Comparison of ENCODE assay signal across 18 cellular contexts in the genomic region with DNA sequence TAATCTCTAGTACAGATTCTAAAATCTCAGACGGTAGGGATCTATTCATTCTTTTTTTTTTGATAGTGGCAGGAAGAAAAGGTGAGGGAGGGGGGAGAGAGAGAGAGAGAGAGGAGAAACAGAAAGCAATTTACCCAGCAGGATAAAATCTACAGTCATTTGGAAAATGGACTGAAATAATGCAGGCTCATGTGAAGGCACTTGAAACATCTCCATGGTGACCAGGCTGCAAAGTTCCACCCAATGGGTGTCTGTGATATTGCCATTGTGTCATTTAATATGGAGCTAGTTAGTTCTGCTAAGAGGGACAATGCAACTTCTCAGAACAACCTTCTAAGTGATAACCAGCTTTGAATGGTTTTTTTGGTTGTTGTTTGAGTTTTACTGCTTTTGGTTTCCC.
DNase-seq lines count a peak whose midpoint lies in the region; ATAC-seq and TF ChIP-seq lines count a peak whose summit lies in the region.
"Had no signal": no experiment of that assay in that cellular context is flagged by ENCODE, and none has a peak within 500 bp of the region (broad histone marks: within the 10 kb centered on the region; RNA-seq: fewer than 3 reads in every experiment).

No MANE protein-coding gene starts in this region.

- no peaks in the 10 kb centered on the region for H3K9me2 ChIP-seq in MM.1S (replicated peaks; ENCODE audit: insufficient read depth, low read length)

- ATAC-seq in GM21723 (IDR thresholded peaks at IDR 0.05; ENCODE audit: unreplicated experiment) = peak; percentile 85
- ATAC-seq: A549; CD8-positive, alpha-beta T cell; esophagus mucosa; heart left ventricle had no signal

- peak; percentile 60 for DNase-seq in activated CD4-positive, alpha-beta T cell treated with anti-CD3 and anti-CD28 coated beads, Interleukin-2, amount 10 ng/mL, durations not matched to agents 24 days and 14 days
- no peak for DNase-seq in activated CD4-positive, alpha-beta T cell treated with anti-CD3 and anti-CD28 coated beads, Interleukin-2, amount 50 U/mL, for 4 hours
- DNase-seq in MM.1S (peak; percentile 35), neuronal stem cell (ENCODE audit: low spot score) (no peak), caudate nucleus (lab: John Stamatoyannopoulos, UW) (no peak), Kasumi-1 (lab: John Stamatoyannopoulos, UW) (no peak), progenitor cell of endocrine pancreas (ENCODE audit: low spot score, unreplicated experiment) (no peak)
- DNase-seq: activated T-cell treated with anti-CD3 and anti-CD28 coated beads, Interleukin-2, amount 50 U/mL, for 72 hours; amygdala; CD8-positive, alpha-beta T cell; heart left ventricle; NCI-H226; stimulated activated CD4-positive, alpha-beta T cell treated with anti-CD3 and anti-CD28 coated beads, Interleukin-12 subunit alpha, Interleukin-12 subunit beta, amount 100 ng/mL, for 4 hours; substantia nigra had no signal

- H2BK15ac ChIP-seq in neuronal stem cell (ENCODE audit: low read length) = no peak overlapping the region

- H3K4me2 ChIP-seq in MM.1S (ENCODE audit: low read depth, low read length) (peak overlapping the region; percentile 46), neuronal stem cell (ENCODE audit: insufficient read depth, low read length, poor library complexity, severe bottlenecking) (no peak overlapping the region)
- H3K4me2 ChIP-seq: A549 had no signal

- TF ChIP-seq CTCF in MM.1S (IDR thresholded peaks at IDR 0.05; ENCODE audit: low read length) = no peak
- TF ChIP-seq CTCF in progenitor cell of endocrine pancreas (IDR thresholded peaks at IDR 0.05; ENCODE audit: unreplicated experiment) = no peak

- no peak overlapping the region for H3K4me3 Mint-ChIP-seq in activated CD4-positive, alpha-beta T cell treated with anti-CD3 and anti-CD28 coated beads, Interleukin-2, amount 10 ng/mL, durations not matched to agents 24 days and 14 days
- no peak overlapping the region for H3K4me3 Mint-ChIP-seq in progenitor cell of endocrine pancreas (ENCODE audit: low read depth)
- H3K4me3 Mint-ChIP-seq: activated T-cell treated with anti-CD3 and anti-CD28 coated beads, Interleukin-2, amount 50 U/mL, for 72 hours; CD8-positive, alpha-beta T cell had no signal

- H3K4me1 ChIP-seq in MM.1S (ENCODE audit: low read length) = no peaks in the 10 kb centered on the region
- H3K4me1 ChIP-seq in neuronal stem cell (ENCODE audit: control insufficient read depth in 2 of 2, insufficient read depth in 1 of 2, low read depth in 1 of 2, low read length in 2 of 2) = no peaks in the 10 kb centered on the region
- H3K4me1 ChIP-seq: A549, heart left ventricle, parathyroid adenoma had no signal

- no peak overlapping the region for H4K91ac ChIP-seq in neuronal stem cell (ENCODE audit: low read depth, low read length, poor library complexity)

- H3K9me3 ChIP-seq in MM.1S (replicated peaks; ENCODE audit: insufficient read depth, low read length) = no peaks in the 10 kb centered on the region
- H3K9me3 ChIP-seq in neuronal stem cell (replicated peaks in 1 of 2; ENCODE audit: control insufficient read depth in 2 of 2, insufficient read depth in 1 of 2, low read depth in 1 of 2, low read length in 2 of 2) = no peaks in the 10 kb centered on the region
- H3K9me3 ChIP-seq: A549 had no signal

- no peaks in the 10 kb centered on the region for H3F3A ChIP-seq in MM.1S (ENCODE audit: insufficient read depth, low read length)

- no peak overlapping the region for H3K18ac ChIP-seq in neuronal stem cell (ENCODE audit: low read length)

- no peaks in the 10 kb centered on the region for H3K36me3 Mint-ChIP-seq in activated CD4-positive, alpha-beta T cell treated with anti-CD3 and anti-CD28 coated beads, Interleukin-2, amount 10 ng/mL, durations not matched to agents 24 days and 14 days (ENCODE audit: low read depth)
- no peaks in the 10 kb centered on the region for H3K36me3 Mint-ChIP-seq in progenitor cell of endocrine pancreas (ENCODE audit: insufficient read depth)
- H3K36me3 Mint-ChIP-seq: CD8-positive, alpha-beta T cell had no signal

- no peaks in the 10 kb centered on the region for H3K79me1 ChIP-seq in neuronal stem cell (ENCODE audit: low read depth, low read length)

- H3K27ac ChIP-seq in MM.1S (ENCODE audit: low read length) (no peak overlapping the region), neuronal stem cell (replicated peaks; ENCODE audit: low read length) (no peak overlapping the region), caudate nucleus (ENCODE audit: low read depth, low read length) (no peak overlapping the region)
- H3K27ac ChIP-seq: A549, heart left ventricle, parathyroid adenoma had no signal

- H3K4me1 Mint-ChIP-seq in activated CD4-positive, alpha-beta T cell treated with anti-CD3 and anti-CD28 coated beads, Interleukin-2, amount 10 ng/mL, durations not matched to agents 24 days and 14 days = peaks cover 3% of the 10 kb centered on the region
- H3K4me1 Mint-ChIP-seq in progenitor cell of endocrine pancreas (ENCODE audit: low read depth) = no peaks in the 10 kb centered on the region

- no peak overlapping the region for H2BK12ac ChIP-seq in neuronal stem cell (ENCODE audit: low read length)

- no peaks in the 10 kb centered on the region for H3K79me2 ChIP-seq in MM.1S (ENCODE audit: low read length)
- H3K79me2 ChIP-seq: parathyroid adenoma had no signal

- H3K36me3 ChIP-seq in MM.1S (replicated peaks; ENCODE audit: insufficient read depth, low read length) (no peaks in the 10 kb centered on the region), neuronal stem cell (replicated peaks in 1 of 2; ENCODE audit: control insufficient read depth in 2 of 2, insufficient read depth in 2 of 2, low read length in 2 of 2) (no peaks in the 10 kb centered on the region)
- H3K36me3 ChIP-seq: heart left ventricle had no signal

- H3K4ac ChIP-seq in neuronal stem cell (ENCODE audit: low read length) = no peak overlapping the region

- no peak overlapping the region for H3K9ac ChIP-seq in MM.1S (ENCODE audit: low read length)
- H3K9ac ChIP-seq in neuronal stem cell (ENCODE audit: low read depth, low read length, poor library complexity) = no peak overlapping the region
- H3K9ac ChIP-seq: parathyroid adenoma had no signal

- no peaks in the 10 kb centered on the region for H3K9me3 Mint-ChIP-seq in activated CD4-positive, alpha-beta T cell treated with anti-CD3 and anti-CD28 coated beads, Interleukin-2, amount 10 ng/mL, durations not matched to agents 24 days and 14 days
- H3K9me3 Mint-ChIP-seq in progenitor cell of endocrine pancreas (ENCODE audit: low read depth) = peaks cover 7% of the 10 kb centered on the region
- H3K9me3 Mint-ChIP-seq: CD8-positive, alpha-beta T cell had no signal

- H3K23ac ChIP-seq in neuronal stem cell (ENCODE audit: low read depth, low read length, poor library complexity) = no peak overlapping the region

- H2AFZ ChIP-seq in MM.1S (ENCODE audit: low read length) (peak overlapping the region; percentile 55), neuronal stem cell (ENCODE audit: low read length) (peak overlapping the region; percentile 15)
- H2AFZ ChIP-seq: parathyroid adenoma had no signal

- intact Hi-C loops in activated CD4-positive, alpha-beta T cell treated with anti-CD3 and anti-CD28 coated beads, Interleukin-2, amount 10 ng/mL, durations not matched to agents 24 days and 14 days (cut with micrococcal nuclease) = no loop called here

- H3K4me3 ChIP-seq in MM.1S (ENCODE audit: low read length) (no peak overlapping the region; the same call in 1 of the 2 replicates), neuronal stem cell (ENCODE audit: low read length in 2 of 2) (no peak overlapping the region)
- H3K4me3 ChIP-seq: A549, heart left ventricle had no signal

- WGBS in neuronal stem cell (ENCODE audit: extremely low coverage in 2 of 2, insufficient read length in 2 of 2, insufficient replicate concordance in 1 of 2), 2 donors = no CpG with 5 or more reads among the region's 1 CpG

- no peak overlapping the region for H2BK120ac ChIP-seq in neuronal stem cell (ENCODE audit: low read depth, low read length)

- H2BK5ac ChIP-seq in neuronal stem cell (ENCODE audit: low read length) = no peak overlapping the region

- H3K27ac Mint-ChIP-seq in activated CD4-positive, alpha-beta T cell treated with anti-CD3 and anti-CD28 coated beads, Interleukin-2, amount 10 ng/mL, durations not matched to agents 24 days and 14 days = no peak overlapping the region
- no peak overlapping the region for H3K27ac Mint-ChIP-seq in progenitor cell of endocrine pancreas
- H3K27ac Mint-ChIP-seq: activated T-cell treated with anti-CD3 and anti-CD28 coated beads, Interleukin-2, amount 50 U/mL, for 72 hours; CD8-positive, alpha-beta T cell had no signal

- no peak overlapping the region for H2AK5ac ChIP-seq in neuronal stem cell (ENCODE audit: low read depth, low read length)

- no peaks in the 10 kb centered on the region for H3K27me3 Mint-ChIP-seq in activated CD4-positive, alpha-beta T cell treated with anti-CD3 and anti-CD28 coated beads, Interleukin-2, amount 10 ng/mL, durations not matched to agents 24 days and 14 days
- H3K27me3 Mint-ChIP-seq in progenitor cell of endocrine pancreas = no peaks in the 10 kb centered on the region

- H3K14ac ChIP-seq in neuronal stem cell (ENCODE audit: low read length) = no peak overlapping the region

- no peak overlapping the region for H4K8ac ChIP-seq in neuronal stem cell (ENCODE audit: low read depth, low read length)

- H4K20me1 ChIP-seq in MM.1S (ENCODE audit: insufficient read depth, low read length) = no peaks in the 10 kb centered on the region

- H3K27me3 ChIP-seq in MM.1S (replicated peaks; ENCODE audit: insufficient read depth, low read length) (no peaks in the 10 kb centered on the region), neuronal stem cell (ENCODE audit: control insufficient read depth in 3 of 3, insufficient read depth in 3 of 3, low read depth in 1 of 3, low read length in 3 of 3) (peaks cover 0 to 2% (median 2%) of the 10 kb centered on the region in 3 experiments)
- H3K27me3 ChIP-seq: heart left ventricle had no signal

Comparison
In these comparisons a context has a peak if more than half of its experiments do, and no peak if none do; other contexts are left out.
1. DNase-seq: peak in activated CD4-positive, alpha-beta T cell treated with anti-CD3 and anti-CD28 coated beads, Interleukin-2, amount 10 ng/mL, durations not matched to agents 24 days and 14 days (single experiment) and MM.1S (single experiment); none in activated CD4-positive, alpha-beta T cell treated with anti-CD3 and anti-CD28 coated beads, Interleukin-2, amount 50 U/mL, for 4 hours (0 of 2), neuronal stem cell (single experiment), caudate nucleus (0 of 61), Kasumi-1 (0 of 2) and progenitor cell of endocrine pancreas (single experiment).